In the genomic region with DNA sequence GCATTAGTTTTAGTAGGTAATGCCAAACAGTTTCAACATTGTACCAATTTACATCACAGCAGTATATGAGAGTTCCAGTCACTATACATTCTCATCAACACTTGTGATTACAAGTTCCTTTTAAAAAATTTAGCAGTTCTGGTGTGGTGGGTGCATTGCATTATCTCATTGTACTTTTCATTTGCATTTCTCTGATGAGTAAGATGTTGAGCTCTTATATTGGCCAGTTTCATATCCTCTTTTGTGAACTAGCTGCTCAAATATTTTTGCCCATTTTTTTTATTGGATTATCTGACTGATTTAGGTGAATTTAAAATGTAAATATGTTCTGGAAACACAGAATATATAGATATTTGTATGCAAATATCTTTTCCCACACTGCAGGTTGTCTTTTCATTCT, we compare ENCODE assay signal across 15 cellular contexts.
DNase-seq lines count a peak whose midpoint lies in the region; ATAC-seq and TF ChIP-seq lines count a peak whose summit lies in the region.
"Had no signal": no experiment of that assay in that cellular context is flagged by ENCODE, and none has a peak within 500 bp of the region (broad histone marks: within the 10 kb centered on the region; RNA-seq: fewer than 3 reads in every experiment).

No MANE protein-coding gene starts in this region.

- H3K9me3 ChIP-seq in vagina (no peaks in the 10 kb centered on the region), testis (no peaks in the 10 kb centered on the region)
- H3K9me3 ChIP-seq: Peyer's patch had no signal

- ATAC-seq in GM19452 (IDR thresholded peaks at IDR 0.05; ENCODE audit: unreplicated experiment): peak; percentile 99
- peak; percentile 86 for ATAC-seq in HG02970 (IDR thresholded peaks at IDR 0.05; ENCODE audit: low FRiP score, unreplicated experiment)

- in situ Hi-C loops in GM13976 (cut with MboI; ENCODE audit: low sequenced_read_pairs, unreplicated experiment): no loop called here

- no peak overlapping the region for H3K27ac ChIP-seq in vagina
- H3K27ac ChIP-seq in testis: no peak overlapping the region
- H3K27ac ChIP-seq: Peyer's patch had no signal

- H3K4me1 ChIP-seq in vagina: no peaks in the 10 kb centered on the region
- H3K4me1 ChIP-seq in testis: no peaks in the 10 kb centered on the region

- peak; percentile 37 for DNase-seq in GM13976 (ENCODE audit: low spot score)
- DNase-seq in MV-4-11 (lab: John Stamatoyannopoulos, UW): peak; percentile 94
- DNase-seq in vagina (ENCODE audit: extremely low spot score in 2 of 2): no peak
- DNase-seq in testis: no peak
- no peak for DNase-seq in T-helper 2 cell
- no peak for DNase-seq in activated effector memory CD4-positive, alpha-beta T cell treated with anti-CD3 and anti-CD28 coated beads, Interleukin-2, amount 50 U/mL, for 16 hours
- DNase-seq: activated CD4-positive, alpha-beta T cell treated with anti-CD3 and anti-CD28 coated beads for 48 hours; anterior cingulate cortex; CD4-positive, alpha-beta T cell; erythroblast; kidney glomerular epithelial cell; Peyer's patch; retina had no signal

- H3K4me3 ChIP-seq in vagina (no peak overlapping the region), testis (no peak overlapping the region)
- H3K4me3 ChIP-seq: Peyer's patch had no signal

- TF ChIP-seq POLR2A in vagina (IDR thresholded peaks at IDR 0.05): no peak
- no peak for TF ChIP-seq POLR2A in testis (IDR thresholded peaks at IDR 0.05)

- intact Hi-C loops in vagina (cut with DNase I) (no loop called here), testis (cut with DNase I; ENCODE audit: low total_unique reads) (no loop called here)

- TF ChIP-seq CTCF in GM13976 (IDR thresholded peaks at IDR 0.05; ENCODE audit: borderline replicate concordance, control extremely low read depth, extremely low read depth, insufficient read depth, missing control alignments) (no peak), vagina (IDR thresholded peaks at IDR 0.05) (no peak), testis (IDR thresholded peaks at IDR 0.05) (no peak)

- H3K36me3 ChIP-seq in vagina: no peaks in the 10 kb centered on the region
- no peaks in the 10 kb centered on the region for H3K36me3 ChIP-seq in testis (ENCODE audit: low read depth, missing control alignments)
- H3K36me3 ChIP-seq: Peyer's patch had no signal

- no peaks in the 10 kb centered on the region for H3K27me3 ChIP-seq in vagina
- no peaks in the 10 kb centered on the region for H3K27me3 ChIP-seq in testis
- H3K27me3 ChIP-seq: Peyer's patch had no signal

Comparison
In these comparisons a context has a peak if more than half of its experiments do, and no peak if none do; other contexts are left out.
1. DNase-seq: peak in GM13976 (single experiment) and MV-4-11 (single experiment); none in vagina (0 of 2), testis (single experiment), T-helper 2 cell (0 of 5) and activated effector memory CD4-positive, alpha-beta T cell treated with anti-CD3 and anti-CD28 coated beads, Interleukin-2, amount 50 U/mL, for 16 hours (single experiment).